Comparison of ENCODE assay signal across 1 cellular context in genomic region chr5:57319633-57320032, GRCh38.
TF ChIP-seq lines count a peak whose summit lies in the region.

No MANE protein-coding gene starts in this region.

TF ChIP-seq in IMR-90, 13 proteins besides CTCF, POLR2A, EP300 and RAD21:
- TF ChIP-seq FOS (IDR thresholded peaks at IDR 0.05; ENCODE audit: low read depth, low read length): no peak
- no peak for TF ChIP-seq MAFK (IDR thresholded peaks at IDR 0.05; ENCODE audit: low read depth, low read length)
- no peak for TF ChIP-seq NFE2L2 (IDR thresholded peaks at IDR 0.05; ENCODE audit: low read depth, low read length)
- no peak for TF ChIP-seq RCOR1 (IDR thresholded peaks at IDR 0.05; ENCODE audit: insufficient replicate concordance, low read length)
- TF ChIP-seq RFX5 (IDR thresholded peaks at IDR 0.05; ENCODE audit: low read depth, low read length): no peak
- no peak for TF ChIP-seq BHLHE40 (IDR thresholded peaks at IDR 0.05; ENCODE audit: low read depth, low read length)
- TF ChIP-seq MXI1 (IDR thresholded peaks at IDR 0.05; ENCODE audit: borderline replicate concordance, low read depth, low read length): no peak
- no peak for TF ChIP-seq MAZ (IDR thresholded peaks at IDR 0.05; ENCODE audit: borderline replicate concordance, low read depth, low read length)
- TF ChIP-seq CEBPB (IDR thresholded peaks at IDR 0.05; ENCODE audit: low read depth, low read length): no peak
- TF ChIP-seq USF2 (IDR thresholded peaks at IDR 0.05; ENCODE audit: low read depth, low read length): no peak
- no peak for TF ChIP-seq ELK1 (IDR thresholded peaks at IDR 0.05; ENCODE audit: borderline replicate concordance, low read depth, low read length)
- TF ChIP-seq CHD1 (IDR thresholded peaks at IDR 0.05; ENCODE audit: low read depth, low read length): no peak
- TF ChIP-seq SMC3 (IDR thresholded peaks at IDR 0.05; ENCODE audit: low read depth, low read length): no peak
